ENCODE assay signal across 16 cellular contexts in the genomic region with DNA sequence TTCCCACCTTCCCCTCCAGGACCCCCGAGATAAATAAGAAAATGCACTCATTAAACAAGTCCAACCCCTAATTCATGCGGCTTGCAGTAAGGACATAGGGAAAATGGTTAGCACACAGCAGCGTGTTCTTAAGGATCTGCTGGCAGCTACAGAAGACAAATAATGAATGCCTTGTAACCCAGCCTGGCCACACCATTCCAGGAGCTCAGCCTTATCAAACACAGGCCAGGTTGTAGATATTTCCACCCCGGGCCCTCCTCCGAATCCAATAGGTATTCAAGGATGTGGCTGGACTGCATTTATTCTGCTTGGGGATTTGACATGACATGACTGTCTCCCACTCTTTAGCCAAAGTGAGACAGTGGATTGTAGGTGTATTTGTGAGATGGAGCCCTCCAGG.
"Had no signal": no experiment of that assay in that cellular context is flagged by ENCODE, and none has a peak within 500 bp of the region (broad histone marks: within the 10 kb centered on the region; RNA-seq: fewer than 3 reads in every experiment).

No MANE protein-coding gene starts in this region.

- H3K9me3 Mint-ChIP-seq: activated B cell treated with CpG ODN at 0.5 μM for 24 hours; activated naive CD8-positive, alpha-beta T cell treated with anti-CD3 and anti-CD28 coated beads, Interleukin-2, amount 50 U/mL, for 24 hours had no signal

- H3K36me3 ChIP-seq: cardiac muscle cell, heart right ventricle, upper lobe of right lung had no signal

- DNase-seq: activated B cell treated with CpG ODN at 0.5 μM for 24 hours; activated CD4-positive, alpha-beta T cell treated with anti-CD3 and anti-CD28 coated beads for 36 hours; activated CD4-positive, alpha-beta T cell treated with anti-CD3 and anti-CD28 coated beads, Interleukin-2, amount 50 U/mL, for 4 hours; activated effector memory CD4-positive, alpha-beta T cell treated with anti-CD3 and anti-CD28 coated beads, Interleukin-2, amount 50 U/mL, for 16 hours; activated naive CD4-positive, alpha-beta T cell treated with anti-CD3 and anti-CD28 coated beads, Interleukin-2, amount 50 U/mL, for 16 hours; activated naive CD8-positive, alpha-beta T cell treated with anti-CD3 and anti-CD28 coated beads, Interleukin-2, amount 50 U/mL, for 24 hours; cortex of kidney; erythroblast; heart right ventricle; left cardiac atrium; retina; spleen; stimulated activated CD4-positive, alpha-beta T cell treated with anti-CD3 and anti-CD28 coated beads, Interleukin-4, amount 100 ng/mL, for 1 hour; stimulated activated naive CD4-positive, alpha-beta T cell treated with Interleukin-2 at 50 U/mL for 16 hours; upper lobe of right lung had no signal

- H3K9me3 ChIP-seq: heart right ventricle, spleen, upper lobe of right lung had no signal

- H3K4me3 Mint-ChIP-seq: activated B cell treated with CpG ODN at 0.5 μM for 24 hours; activated CD4-positive, alpha-beta T cell treated with anti-CD3 and anti-CD28 coated beads for 36 hours; activated naive CD8-positive, alpha-beta T cell treated with anti-CD3 and anti-CD28 coated beads, Interleukin-2, amount 50 U/mL, for 24 hours had no signal

- H3K27ac Mint-ChIP-seq: activated B cell treated with CpG ODN at 0.5 μM for 24 hours; activated CD4-positive, alpha-beta T cell treated with anti-CD3 and anti-CD28 coated beads for 36 hours; activated naive CD8-positive, alpha-beta T cell treated with anti-CD3 and anti-CD28 coated beads, Interleukin-2, amount 50 U/mL, for 24 hours had no signal

- H3K27me3 Mint-ChIP-seq: activated B cell treated with CpG ODN at 0.5 μM for 24 hours; activated CD4-positive, alpha-beta T cell treated with anti-CD3 and anti-CD28 coated beads for 36 hours; activated naive CD8-positive, alpha-beta T cell treated with anti-CD3 and anti-CD28 coated beads, Interleukin-2, amount 50 U/mL, for 24 hours had no signal

- H3K27me3 ChIP-seq: cardiac muscle cell, heart right ventricle, spleen, upper lobe of right lung had no signal

- H3K27ac ChIP-seq: heart right ventricle, upper lobe of right lung had no signal

- ATAC-seq: activated CD4-positive, alpha-beta T cell treated with anti-CD3 and anti-CD28 coated beads for 36 hours; activated naive CD8-positive, alpha-beta T cell treated with anti-CD3 and anti-CD28 coated beads, Interleukin-2, amount 50 U/mL, for 24 hours; heart right ventricle; left cardiac atrium; upper lobe of right lung had no signal

- H3K4me3 ChIP-seq: cardiac muscle cell, heart right ventricle, spleen, upper lobe of right lung had no signal
